ENCODE assay signal across 14 cellular contexts in the genomic region with DNA sequence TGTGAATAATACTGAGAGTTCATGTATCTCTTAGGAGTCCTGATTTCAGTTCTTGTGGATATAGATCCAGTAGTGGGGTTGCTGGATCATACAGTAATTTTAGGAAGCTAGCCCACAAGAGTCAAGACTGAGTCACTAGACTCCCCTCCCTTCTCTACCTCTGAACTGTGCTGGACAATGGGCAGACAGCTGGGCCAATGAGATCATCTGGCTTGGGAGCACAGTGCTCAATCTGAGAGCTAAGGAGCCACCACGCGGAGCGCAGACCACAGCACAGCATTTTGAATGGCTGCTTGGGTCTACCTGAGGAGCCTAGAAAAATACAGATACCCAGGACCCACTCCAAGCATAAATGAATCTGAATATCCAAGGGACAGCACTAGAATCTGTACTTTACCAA. TPM values are rescaled to one million over a fixed set of nuclear protein-coding genes. Genes with fewer than 3 reads are reported as not detected.
"Had no signal": no experiment of that assay in that cellular context is flagged by ENCODE, and none has a peak within 500 bp of the region (broad histone marks: within the 10 kb centered on the region; RNA-seq: fewer than 3 reads in every experiment).

No MANE protein-coding gene starts in this region.

- ATAC-seq: esophagus mucosa, mucosa of descending colon, T-helper 17 cell had no signal

- H3K36me3 Mint-ChIP-seq: activated naive CD8-positive, alpha-beta T cell treated with anti-CD3 and anti-CD28 coated beads, Interleukin-2, amount 10 ng/mL, durations not matched to agents 7 days and 5 days; natural killer cell treated with Interleukin-12 subunit alpha and Interleukin-12 subunit beta and Interleukin-15 and Interleukin-18, amount 100 ng/mL, for 72 hours had no signal

- DNase-seq: activated CD4-positive, alpha-beta T cell treated with anti-CD3 and anti-CD28 coated beads, Interleukin-2, amount 50 U/mL, for 4 hours; activated naive CD8-positive, alpha-beta T cell treated with anti-CD3 and anti-CD28 coated beads, Interleukin-2, amount 10 ng/mL, durations not matched to agents 7 days and 5 days; activated T-cell treated with anti-CD3 and anti-CD28 coated beads, Interleukin-2, amount 50 U/mL, for 48 hours; anterior cingulate cortex; dorsolateral prefrontal cortex; glutamatergic neuron; mucosa of descending colon; ovary; T-helper 17 cell; thyroid gland; uterus had no signal

- H3K9me3 ChIP-seq: mucosa of descending colon, ovary, thyroid gland, uterus had no signal

- H3K27me3 Mint-ChIP-seq: natural killer cell treated with Interleukin-12 subunit alpha and Interleukin-12 subunit beta and Interleukin-15 and Interleukin-18, amount 100 ng/mL, for 72 hours; T-helper 17 cell had no signal

- H3K36me3 ChIP-seq: ovary, thyroid gland, uterus had no signal

- H3K4me3 Mint-ChIP-seq: activated naive CD8-positive, alpha-beta T cell treated with anti-CD3 and anti-CD28 coated beads, Interleukin-2, amount 10 ng/mL, durations not matched to agents 7 days and 5 days; natural killer cell treated with Interleukin-12 subunit alpha and Interleukin-12 subunit beta and Interleukin-15 and Interleukin-18, amount 100 ng/mL, for 72 hours; T-helper 17 cell had no signal

- H3K27ac ChIP-seq: dorsolateral prefrontal cortex, ovary, skin epidermis, thyroid gland, uterus had no signal

- H3K27me3 ChIP-seq: dorsolateral prefrontal cortex, ovary, thyroid gland, uterus had no signal

- H3K27ac Mint-ChIP-seq: activated naive CD8-positive, alpha-beta T cell treated with anti-CD3 and anti-CD28 coated beads, Interleukin-2, amount 10 ng/mL, durations not matched to agents 7 days and 5 days; natural killer cell treated with Interleukin-12 subunit alpha and Interleukin-12 subunit beta and Interleukin-15 and Interleukin-18, amount 100 ng/mL, for 72 hours; T-helper 17 cell had no signal

- H3K9me3 Mint-ChIP-seq: activated naive CD8-positive, alpha-beta T cell treated with anti-CD3 and anti-CD28 coated beads, Interleukin-2, amount 10 ng/mL, durations not matched to agents 7 days and 5 days had no signal

- H3K4me1 Mint-ChIP-seq: activated naive CD8-positive, alpha-beta T cell treated with anti-CD3 and anti-CD28 coated beads, Interleukin-2, amount 10 ng/mL, durations not matched to agents 7 days and 5 days; T-helper 17 cell had no signal

- H3K4me1 ChIP-seq: thyroid gland, uterus had no signal

- H3K4me3 ChIP-seq: dorsolateral prefrontal cortex, mucosa of descending colon, ovary, skin epidermis, thyroid gland, uterus had no signal

RNA-seq across cellular contexts. Expression of a gene that starts 32.5 kb away (rescaled TPM):
- total RNA-seq: activated naive CD8-positive, alpha-beta T cell treated with anti-CD3 and anti-CD28 coated beads, Interleukin-2, amount 10 ng/mL, durations not matched to agents 7 days and 5 days; natural killer cell treated with Interleukin-12 subunit alpha and Interleukin-12 subunit beta and Interleukin-15 and Interleukin-18, amount 100 ng/mL, for 72 hours; T-helper 17 cell had no signal
